1 cellular context compared by ENCODE assay signal in genomic region chr15:90420488-90420850, GRCh38.
TF ChIP-seq lines count a peak whose summit lies in the region.

No MANE protein-coding gene starts in this region.

TF ChIP-seq in HepG2, 621 proteins besides CTCF, POLR2A, EP300 and RAD21 (continued from another document):
- no peak for TF ChIP-seq ZNF687 (CRISPR knock-in tag; IDR thresholded peaks at IDR 0.05)
- TF ChIP-seq MAFK (conservative IDR thresholded peaks at IDR 0.05 in 1 of 2, IDR thresholded peaks at IDR 0.05 in 1 of 2; ENCODE audit: low read length in 2 of 2): no peak
- TF ChIP-seq DDIT3 (CRISPR knock-in tag; IDR thresholded peaks at IDR 0.05): no peak
- no peak for TF ChIP-seq CENPX (CRISPR knock-in tag; IDR thresholded peaks at IDR 0.05)
TF ChIP-seq in HepG2: peak in this region for 0.
